23 cellular contexts compared by ENCODE assay signal in the genomic region with DNA sequence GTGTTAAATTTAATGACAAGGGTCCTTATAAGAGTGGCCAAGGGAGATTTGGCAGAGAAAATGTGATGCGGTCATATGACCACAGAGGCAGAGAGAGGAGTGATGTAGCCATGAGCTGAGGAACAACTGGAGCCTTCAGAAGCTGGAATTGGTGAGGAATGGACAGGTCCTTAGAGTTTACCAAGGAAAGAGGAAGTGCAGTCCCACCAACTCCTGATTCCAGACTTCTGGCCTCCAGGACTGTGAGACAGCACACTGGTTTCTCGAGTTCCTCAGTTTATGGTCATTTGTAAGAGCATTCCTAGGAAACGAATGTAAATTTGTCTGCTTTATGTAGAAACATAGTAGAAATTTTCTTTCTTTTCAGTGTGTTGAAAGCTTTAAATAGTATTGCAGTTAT.
DNase-seq lines count a peak whose midpoint lies in the region; ATAC-seq, FAIRE-seq and TF ChIP-seq lines count a peak whose summit lies in the region.
"Had no signal": no experiment of that assay in that cellular context is flagged by ENCODE, and none has a peak within 500 bp of the region (broad histone marks: within the 10 kb centered on the region; RNA-seq: fewer than 3 reads in every experiment).

No MANE protein-coding gene starts in this region.

- no peak for DNase-seq in mammary epithelial cell
- no peak for DNase-seq in breast epithelium (ENCODE audit: low spot score in 2 of 2)
- DNase-seq in GM12878 (ENCODE audit: low read depth, low spot score) = no peak
- DNase-seq in islet precursor cell = peak; percentile 73
- no peak for DNase-seq in foreskin melanocyte
- no peak for DNase-seq in D721Med (ENCODE audit: insufficient read length, low spot score)
- no peak for DNase-seq in HepG2 (ENCODE audit: low spot score)
- DNase-seq: 8988T; AML-193; C1 segment of cervical spinal cord; CD8-positive, alpha-beta T cell; DMS153; KG1; NCI-H1092 treated with DMSO at 0.1 percent for 48 hours; NCI-H146; NCI-H2029 treated with DMSO at 0.1 percent for 48 hours; NCI-H226; NCI-H510A treated with DMSO at 0.1 percent for 48 hours; NCI-H748 treated with DMSO at 0.1 percent for 48 hours; SHP77; SW 1271 had no signal

- no peaks in the 10 kb centered on the region for H3K79me2 ChIP-seq in mammary epithelial cell (ENCODE audit: insufficient read depth, low read length)
- H3K79me2 ChIP-seq in GM12878 (ENCODE audit: control insufficient read depth, insufficient read depth, low read length) = no peaks in the 10 kb centered on the region
- no peaks in the 10 kb centered on the region for H3K79me2 ChIP-seq in HepG2 (ENCODE audit: insufficient read depth, low read length)

- RAD21 ChIA-PET in GM12878 (lab: Charles Lee; ENCODE audit: unreplicated experiment) = no interaction called here

- FAIRE-seq in GM12878 (lab: Jason Lieb, UNC) = no peak
- no peak for FAIRE-seq in D721Med (lab: Jason Lieb, UNC)
- FAIRE-seq in HepG2 (lab: Jason Lieb, UNC) = no peak

- WGBS in mammary epithelial cell (ENCODE audit: low coverage, missing lambda C conversion rate) = 93% methylated on average over 3 of the region's 3 CpGs
- 13% methylated on average over 3 of the region's 3 CpGs for WGBS in GM12878 (ENCODE audit: insufficient coverage, insufficient replicate concordance, low lambda C conversion rate, missing lambda C conversion rate)
- WGBS in HepG2 (ENCODE audit: low lambda C conversion rate) = 12% methylated on average over 3 of the region's 3 CpGs

- no TSS peak for BruUV-seq in mammary epithelial cell (replicated peaks; lab: Mats Ljungman, UMichigan)
- no TSS peak for BruUV-seq in GM12878 (replicated peaks; lab: Mats Ljungman, UMichigan)
- BruUV-seq in HepG2 (replicated peaks; lab: Mats Ljungman, UMichigan) = no TSS peak

- POLR2A ChIA-PET in GM12878 (lab: Charles Lee) (no interaction called here), HepG2 (lab: Yijun Ruan, JAX) (no interaction called here)

- intact Hi-C loops in mammary epithelial cell (cut with micrococcal nuclease) (no loop called here), breast epithelium (cut with DNase I; ENCODE audit: low total_unique reads) (no loop called here), GM12878 (cut with micrococcal nuclease; ENCODE audit: unreplicated experiment) (no loop called here), HepG2 (cut with micrococcal nuclease; ENCODE audit: unreplicated experiment) (no loop called here)

- H3K4me3 ChIP-seq in mammary epithelial cell (replicated peaks in 1 of 3; ENCODE audit: insufficient read depth in 1 of 3, low read depth in 2 of 3, low read length in 3 of 3) = no peak overlapping the region
- H3K4me3 ChIP-seq in breast epithelium = no peak overlapping the region
- no peak overlapping the region for H3K4me3 ChIP-seq in GM12878
- H3K4me3 ChIP-seq in HepG2 (replicated peaks in 1 of 3; ENCODE audit: insufficient read depth in 1 of 3, low read depth in 2 of 3, low read length in 3 of 3) = no peak overlapping the region
- H3K4me3 ChIP-seq: HAP-1 had no signal

- H3K27me3 ChIP-seq in mammary epithelial cell (ENCODE audit: insufficient read depth, low read length) = no peaks in the 10 kb centered on the region
- H3K27me3 ChIP-seq in breast epithelium = no peaks in the 10 kb centered on the region
- H3K27me3 ChIP-seq in GM12878 (replicated peaks in 1 of 2; ENCODE audit: control insufficient read depth in 2 of 2, insufficient read depth in 2 of 2, low read length in 1 of 2) = no peaks in the 10 kb centered on the region
- H3K27me3 ChIP-seq in HepG2 (ENCODE audit: control insufficient read depth in 1 of 2, insufficient read depth in 2 of 2, low read length in 2 of 2) = no peaks in the 10 kb centered on the region

- H2AFZ ChIP-seq in mammary epithelial cell (ENCODE audit: low read depth, low read length) (peak overlapping the region; percentile 47), GM12878 (ENCODE audit: control insufficient read depth, low read depth, low read length) (no peak overlapping the region), HepG2 (ENCODE audit: low read length) (no peak overlapping the region)

- no peak overlapping the region for H3K9ac ChIP-seq in mammary epithelial cell (ENCODE audit: insufficient read depth, low read length)
- no peak overlapping the region for H3K9ac ChIP-seq in GM12878 (ENCODE audit: control insufficient read depth, insufficient read depth, low read length)
- no peak overlapping the region for H3K9ac ChIP-seq in HepG2 (ENCODE audit: insufficient read depth, low read depth, low read length)

- H3K27ac ChIP-seq in mammary epithelial cell (ENCODE audit: insufficient read depth, low read depth, low read length) = no peak overlapping the region
- no peak overlapping the region for H3K27ac ChIP-seq in breast epithelium
- H3K27ac ChIP-seq in GM12878 (ENCODE audit: control insufficient read depth, insufficient read depth) = no peak overlapping the region
- no peak overlapping the region for H3K27ac ChIP-seq in HepG2 (ENCODE audit: extremely low read length, insufficient read depth, low read length)

- H3K4me2 ChIP-seq in mammary epithelial cell (ENCODE audit: insufficient read depth, low read depth, low read length) (no peak overlapping the region), GM12878 (ENCODE audit: control insufficient read depth, insufficient read depth) (no peak overlapping the region), HepG2 (ENCODE audit: low read depth, low read length) (no peak overlapping the region)

- H4K20me1 ChIP-seq in mammary epithelial cell (ENCODE audit: insufficient read depth, low read length) = no peaks in the 10 kb centered on the region
- no peaks in the 10 kb centered on the region for H4K20me1 ChIP-seq in GM12878 (ENCODE audit: control insufficient read depth, insufficient read depth)
- H4K20me1 ChIP-seq in HepG2 (ENCODE audit: insufficient read depth, low read length) = no peaks in the 10 kb centered on the region

- no peaks in the 10 kb centered on the region for H3K9me3 ChIP-seq in mammary epithelial cell (replicated peaks; ENCODE audit: insufficient read depth, low read length)
- no peaks in the 10 kb centered on the region for H3K9me3 ChIP-seq in breast epithelium
- no peaks in the 10 kb centered on the region for H3K9me3 ChIP-seq in GM12878 (replicated peaks; ENCODE audit: control insufficient read depth, insufficient read depth, low read length)
- no peaks in the 10 kb centered on the region for H3K9me3 ChIP-seq in HepG2 (ENCODE audit: low read length)
- H3K9me3 ChIP-seq: HAP-1 had no signal

- TF ChIP-seq POLR2A in breast epithelium (IDR thresholded peaks at IDR 0.05) = no peak
- TF ChIP-seq POLR2A in GM12878 (IDR thresholded peaks at IDR 0.05; ENCODE audit: low read depth, low read length) = no peak
- TF ChIP-seq POLR2A in HepG2 (IDR thresholded peaks at IDR 0.05; ENCODE audit: insufficient read depth in 1 of 2, low read depth in 2 of 2, low read length in 2 of 2) = no peak

- no peaks in the 10 kb centered on the region for H3K36me3 ChIP-seq in mammary epithelial cell (ENCODE audit: insufficient read depth, low read length)
- no peaks in the 10 kb centered on the region for H3K36me3 ChIP-seq in breast epithelium
- no peaks in the 10 kb centered on the region for H3K36me3 ChIP-seq in GM12878 (ENCODE audit: control insufficient read depth in 2 of 2, insufficient read depth in 2 of 2, low read length in 1 of 2)
- no peaks in the 10 kb centered on the region for H3K36me3 ChIP-seq in HepG2 (replicated peaks in 1 of 2; ENCODE audit: control insufficient read depth in 1 of 2, insufficient read depth in 2 of 2, low read length in 2 of 2)
- H3K36me3 ChIP-seq: HAP-1 had no signal

- TF ChIP-seq RAD21 in GM12878 (IDR thresholded peaks at IDR 0.05; ENCODE audit: insufficient read depth, low read depth, low read length) (no peak), HepG2 (CRISPR knock-in tag; IDR thresholded peaks at IDR 0.05) (no peak)

- CTCF ChIA-PET in mammary epithelial cell (lab: Charles Lee; ENCODE audit: low non-redundant PET) = no interaction called here
- CTCF ChIA-PET in GM12878 (lab: Yijun Ruan, JAX) = no interaction called here
- CTCF ChIA-PET in HepG2 (lab: Yijun Ruan, JAX; ENCODE audit: low intra/inter-chr PET ratio, low total read pairs) = no interaction called here

- SMC1A ChIA-PET in GM12878 (lab: Charles Lee; ENCODE audit: uncharacterized antibody, unreplicated experiment) = no interaction called here

- no peaks in the 10 kb centered on the region for H3K4me1 ChIP-seq in mammary epithelial cell (ENCODE audit: insufficient read depth, low read length)
- no peaks in the 10 kb centered on the region for H3K4me1 ChIP-seq in breast epithelium
- no peaks in the 10 kb centered on the region for H3K4me1 ChIP-seq in GM12878 (ENCODE audit: control insufficient read depth, insufficient read depth, low read length)
- H3K4me1 ChIP-seq in HepG2 (ENCODE audit: insufficient read depth, low read length) = no peaks in the 10 kb centered on the region
- H3K4me1 ChIP-seq: HAP-1 had no signal

- in situ Hi-C loops in mammary epithelial cell (cut with MboI; ENCODE audit: low sequenced_read_pairs in 2 of 2) = no loop called here
- in situ Hi-C loops in GM12878 (cut with MboI) = no loop called here
- in situ Hi-C loops in HepG2 (cut with HindIII; ENCODE audit: extremely low pct_ligation_motif_present, low pct_unique_long_range_greater_than_20kb) = no loop called here

- dilution Hi-C loops in mammary epithelial cell (cut with HindIII; ENCODE audit: low sequenced_read_pairs) = no loop called here

- TF ChIP-seq EP300 in GM12878 (IDR thresholded peaks at IDR 0.05; ENCODE audit: borderline replicate concordance in 1 of 2, control insufficient read depth in 1 of 2, low read depth in 2 of 2, low read length in 2 of 2) (no peak), HepG2 (IDR thresholded peaks at IDR 0.05; ENCODE audit: low read depth in 2 of 2, low read length in 2 of 2) (no peak), HepG2 (CRISPR knock-in tag; IDR thresholded peaks at IDR 0.05; ENCODE audit: borderline replicate concordance) (no peak)

- no peak for TF ChIP-seq CTCF in mammary epithelial cell (conservative IDR thresholded peaks at IDR 0.05 in 1 of 2, IDR thresholded peaks at IDR 0.05 in 1 of 2; ENCODE audit: extremely low read depth in 1 of 2, insufficient read depth in 1 of 2, low read depth in 1 of 2, low read length in 2 of 2)
- TF ChIP-seq CTCF in breast epithelium (IDR thresholded peaks at IDR 0.05) = no peak
- TF ChIP-seq CTCF in GM12878 (IDR thresholded peaks at IDR 0.05 in 2 of 3, conservative IDR thresholded peaks at IDR 0.05 in 1 of 3; ENCODE audit: control insufficient read depth in 2 of 3, extremely low read depth in 1 of 3, insufficient read depth in 1 of 3, low read depth in 3 of 3, low read length in 3 of 3) = no peak
- no peak for TF ChIP-seq CTCF in D721Med (IDR thresholded peaks at IDR 0.05; ENCODE audit: insufficient read depth, missing control alignments)
- no peak for TF ChIP-seq CTCF in HepG2 (CRISPR knock-in tag; IDR thresholded peaks at IDR 0.05)

- ATAC-seq in GM12878 (no peak), GM18502 (IDR thresholded peaks at IDR 0.05; ENCODE audit: poor library complexity, unreplicated experiment) (no peak), HepG2 (no peak)
- ATAC-seq: CD8-positive, alpha-beta T cell had no signal

TF ChIP-seq in GM12878, 131 proteins besides CTCF, POLR2A, EP300 and RAD21 (continues in another document):
- TF ChIP-seq CHD2 (IDR thresholded peaks at IDR 0.05; ENCODE audit: borderline replicate concordance, low read depth, low read length) = no peak
- no peak for TF ChIP-seq SUZ12 (IDR thresholded peaks at IDR 0.05; ENCODE audit: unreplicated experiment)
